ENCODE assay signal across 2 cellular contexts in genomic region chr5:151663617-151664322, GRCh38.
TF ChIP-seq lines count a peak whose summit lies in the region.

No MANE protein-coding gene starts in this region.

TF ChIP-seq in liver, 16 proteins besides CTCF, POLR2A, EP300 and RAD21 (continued from another document):
- TF ChIP-seq SP1 (IDR thresholded peaks at IDR 0.05) (peak; percentile 53), FOXA2 (IDR thresholded peaks at IDR 0.05) (no peak), REST (IDR thresholded peaks at IDR 0.05) (no peak), YY1 (IDR thresholded peaks at IDR 0.05) (no peak), HNF4G (IDR thresholded peaks at IDR 0.05) (no peak), HNF4A (conservative IDR thresholded peaks at IDR 0.05) (no peak), TAF1 (conservative IDR thresholded peaks at IDR 0.05) (no peak), GABPA (IDR thresholded peaks at IDR 0.05 in 1 of 2, conservative IDR thresholded peaks at IDR 0.05 in 1 of 2) (no peak), ZBTB33 (IDR thresholded peaks at IDR 0.05) (no peak), RXRA (IDR thresholded peaks at IDR 0.05) (peak; percentile 31 to 50), EGR1 (IDR thresholded peaks at IDR 0.05; ENCODE audit: low read depth in 2 of 2) (no peak), FOXA1 (IDR thresholded peaks at IDR 0.05) (no peak), NR2F2 (IDR thresholded peaks at IDR 0.05) (peak; percentile 96)
TF ChIP-seq in liver: peak in this region for 4.

TF ChIP-seq in HepG2, 621 proteins besides CTCF, POLR2A, EP300 and RAD21 (continued from another document):
- TF ChIP-seq ZFX (CRISPR knock-in tag; IDR thresholded peaks at IDR 0.05; ENCODE audit: low read depth), result no peak
- TF ChIP-seq ZNF329 (CRISPR knock-in tag; IDR thresholded peaks at IDR 0.05; ENCODE audit: low read depth), result no peak
- TF ChIP-seq HCFC1 (IDR thresholded peaks at IDR 0.05; ENCODE audit: low read depth, low read length), result no peak
- no peak for TF ChIP-seq ZNF12 (CRISPR knock-in tag; IDR thresholded peaks at IDR 0.05)
- TF ChIP-seq NFYB (CRISPR knock-in tag; IDR thresholded peaks at IDR 0.05), result no peak
- no peak for TF ChIP-seq ZNF30 (CRISPR knock-in tag; IDR thresholded peaks at IDR 0.05)
- no peak for TF ChIP-seq ZBTB40 (IDR thresholded peaks at IDR 0.05)
- no peak for TF ChIP-seq ZBTB40 (CRISPR knock-in tag; IDR thresholded peaks at IDR 0.05)
